9 cellular contexts compared by ENCODE assay signal in genomic region chr9:130681769-130682489, GRCh38. TPM values are rescaled to one million over a fixed set of nuclear protein-coding genes. Genes with fewer than 3 reads are reported as not detected.
DNase-seq lines count a peak whose midpoint lies in the region; ATAC-seq and TF ChIP-seq lines count a peak whose summit lies in the region.
"Had no signal": no experiment of that assay in that cellular context is flagged by ENCODE, and none has a peak within 500 bp of the region (broad histone marks: within the 10 kb centered on the region; RNA-seq: fewer than 3 reads in every experiment).

No MANE protein-coding gene starts in this region.

- H3K9me1 ChIP-seq in IMR-90 (ENCODE audit: insufficient read depth, low read length) = no peaks in the 10 kb centered on the region

- 0% methylated on average over 17 of the region's 45 CpGs; no CpG with 5 or more reads in 1 of the 2 experiments for WGBS in IMR-90 (ENCODE audit: extremely low coverage in 2 of 2, insufficient read length in 1 of 2), 2 experiments

- H2BK20ac ChIP-seq in IMR-90 (ENCODE audit: low read depth, low read length) = no peak overlapping the region

- H3K27me3 Mint-ChIP-seq in activated T-helper 17 cell treated with anti-CD3 and anti-CD28 coated beads, Interleukin-2, amount 50 U/mL, for 72 hours = no peaks in the 10 kb centered on the region

- TF ChIP-seq RAD21 in IMR-90 (IDR thresholded peaks at IDR 0.05; ENCODE audit: low read length) = no peak

- H2BK120ac ChIP-seq in IMR-90 (ENCODE audit: low read depth, low read length) = no peak overlapping the region

- POLR2A ChIA-PET in IMR-90 (lab: Charles Lee; ENCODE audit: unreplicated experiment) = no interaction called here

- 0 out of 2 replicates have a peak overlapping the region, but pooled peaks have one; percentile 8 for H3K14ac ChIP-seq in IMR-90 (replicated peaks; ENCODE audit: low read depth, low read length)

- peak overlapping the region; percentile 89 for H3K4me2 ChIP-seq in IMR-90 (ENCODE audit: low read depth, low read length)

- H2AK9ac ChIP-seq in IMR-90 (replicated peaks; ENCODE audit: low read depth, low read length, poor library complexity) = peak overlapping the region; percentile 90

- H4K5ac ChIP-seq in IMR-90 (ENCODE audit: low read depth, low read length) = no peak overlapping the region

- DNase-seq in GM12865 (ENCODE audit: low read depth) (peak; percentile 29), IMR-90 (no peak), left ventricle myocardium superior (no peak), gastrocnemius medialis (no peak), cerebellar cortex (ENCODE audit: low spot score) (no peak), posterior vena cava (ENCODE audit: low spot score) (no peak)
- no peak for DNase-seq in effector CD4-positive, alpha-beta T cell

- no peak overlapping the region for H4K91ac ChIP-seq in IMR-90 (ENCODE audit: insufficient read depth, low read depth, low read length)

- no peaks in the 10 kb centered on the region for H4K20me1 ChIP-seq in IMR-90 (ENCODE audit: insufficient read depth, low read length)

- H3K56ac ChIP-seq in IMR-90 (ENCODE audit: extremely low read depth, insufficient read depth, low read length) = no peak overlapping the region

- no peak overlapping the region for H2BK5ac ChIP-seq in IMR-90 (ENCODE audit: low read depth, low read length, poor library complexity, severe bottlenecking)

- TF ChIP-seq POLR2A in IMR-90 (IDR thresholded peaks at IDR 0.05; ENCODE audit: low read depth, low read length) (no peak), gastrocnemius medialis (IDR thresholded peaks at IDR 0.05) (peak in 1 of 2 donors; percentile 10)

- intact Hi-C loops in IMR-90 (cut with micrococcal nuclease) = loop anchor here (1.0 to 10.0 kb wide), 4 partner anchors 221 to 575 kb away; no protein-coding TSS in a partner anchor
- intact Hi-C loops in left ventricle myocardium superior (cut with micrococcal nuclease) = loop anchor here (5.0 kb wide), 1 partner anchor 220 kb away; no protein-coding TSS in a partner anchor
- intact Hi-C loops in gastrocnemius medialis (cut with DNase I; ENCODE audit: low total_unique reads) = loop anchor here (1.0 to 2.0 kb wide), 3 partner anchors 31 to 221 kb away; partner anchors contain the start of gene FUBP3
- intact Hi-C loops in posterior vena cava (cut with DNase I) = loop anchor here in 1 of 2 donors (2.0 kb wide), 1 partner anchor 215 kb away; no protein-coding TSS in a partner anchor

- peak overlapping the region; percentile 84 for H3K27ac Mint-ChIP-seq in activated T-helper 17 cell treated with anti-CD3 and anti-CD28 coated beads, Interleukin-2, amount 50 U/mL, for 72 hours

- H3K27me3 ChIP-seq in IMR-90 (ENCODE audit: control insufficient read depth, insufficient read depth, low read length) = peaks cover 19% of the 10 kb centered on the region
- H3K27me3 ChIP-seq in gastrocnemius medialis = no peaks in the 10 kb centered on the region

- dilution Hi-C loops in IMR-90 (cut with HindIII; ENCODE audit: low sequenced_read_pairs, unreplicated experiment) = no loop called here

- no peak overlapping the region for H3K4ac ChIP-seq in IMR-90 (ENCODE audit: low read depth, low read length)

- H3K4me3 ChIP-seq in GM12865 (ENCODE audit: low read depth, low read length) (peak overlapping the region; percentile 73), IMR-90 (ENCODE audit: insufficient read depth, low read depth, low read length) (peak overlapping the region; percentile 41), gastrocnemius medialis (peak overlapping the region; percentile 65 to 88 (median 66))

- peak overlapping the region; percentile 87 for H3K4me3 Mint-ChIP-seq in activated T-helper 17 cell treated with anti-CD3 and anti-CD28 coated beads, Interleukin-2, amount 50 U/mL, for 72 hours

- H2AFZ ChIP-seq in IMR-90 (replicated peaks; ENCODE audit: low read length, poor library complexity) = peak overlapping the region; percentile 96

- ATAC-seq in IMR-90 (ENCODE audit: low read depth) (no peak; the same call in 1 of the 2 replicates), left ventricle myocardium superior (peak; percentile 36), gastrocnemius medialis (peak in 1 of 2 donors; percentile 42)
- peak; percentile 48 for ATAC-seq in activated T-helper 17 cell treated with anti-CD3 and anti-CD28 coated beads, Interleukin-2, amount 50 U/mL, for 72 hours (replicated peaks)

- no TSS peak for BruUV-seq in IMR-90 (replicated peaks; lab: Mats Ljungman, UMichigan)

- H3K36me3 ChIP-seq in IMR-90 (ENCODE audit: control insufficient read depth, insufficient read depth, low read length) (no peaks in the 10 kb centered on the region), gastrocnemius medialis (no peaks in the 10 kb centered on the region)

- H3K23ac ChIP-seq in IMR-90 (ENCODE audit: low read depth, low read length) = no peak overlapping the region

- H3K9me3 Mint-ChIP-seq in activated T-helper 17 cell treated with anti-CD3 and anti-CD28 coated beads, Interleukin-2, amount 50 U/mL, for 72 hours = no peaks in the 10 kb centered on the region

- no peaks in the 10 kb centered on the region for H3K79me1 ChIP-seq in IMR-90 (ENCODE audit: low read depth in 1 of 2, low read length in 2 of 2)

- no peak overlapping the region for H3K9ac ChIP-seq in IMR-90 (ENCODE audit: low read depth, low read length)

- TF ChIP-seq CTCF in GM12865 (IDR thresholded peaks at IDR 0.05; ENCODE audit: insufficient read depth, low read depth, low read length, missing control alignments) (no peak), IMR-90 (conservative IDR thresholded peaks at IDR 0.05; ENCODE audit: low read depth, low read length) (no peak), gastrocnemius medialis (IDR thresholded peaks at IDR 0.05 in 4 of 5, conservative IDR thresholded peaks at IDR 0.05 in 1 of 5) (no peak)

- no peak overlapping the region for H3K27ac ChIP-seq in IMR-90 (ENCODE audit: insufficient read depth, low read length)
- peak overlapping the region in 2 of 4 donors; percentile 57 to 71 for H3K27ac ChIP-seq in gastrocnemius medialis

- H2BK15ac ChIP-seq in IMR-90 (ENCODE audit: low read depth, low read length) = no peak overlapping the region

- H2AK5ac ChIP-seq in IMR-90 (ENCODE audit: low read depth, low read length) = peak overlapping the region; percentile 64; the same call in 1 of the 2 replicates

- H3K4me1 ChIP-seq in IMR-90 (ENCODE audit: control insufficient read depth, insufficient read depth, low read length) (peaks cover 5% of the 10 kb centered on the region), gastrocnemius medialis (peaks cover 6 to 8% of the 10 kb centered on the region in 2 donors)

- no peaks in the 10 kb centered on the region for H3K9me3 ChIP-seq in IMR-90 (ENCODE audit: control insufficient read depth, insufficient read depth, low read length)
- H3K9me3 ChIP-seq in gastrocnemius medialis = no peaks in the 10 kb centered on the region

- H3K36me3 Mint-ChIP-seq in activated T-helper 17 cell treated with anti-CD3 and anti-CD28 coated beads, Interleukin-2, amount 50 U/mL, for 72 hours (ENCODE audit: low read depth) = no peaks in the 10 kb centered on the region

- no peak overlapping the region for H3K18ac ChIP-seq in IMR-90 (ENCODE audit: low read depth, low read length)

- in situ Hi-C loops in IMR-90 (cut with MboI; ENCODE audit: low sequenced_read_pairs) = no loop called here
- in situ Hi-C loops in gastrocnemius medialis (cut with MboI; ENCODE audit: low sequenced_read_pairs in 4 of 4) = no loop called here

- CTCF ChIA-PET in IMR-90 (lab: Yijun Ruan, JAX) = interaction anchor here (0.5 to 1.8 kb wide), 9 partner anchors 8 to 646 kb away, joined by 3 to 7 read pairs (median 3); no protein-coding TSS in a partner anchor

- peak overlapping the region in 1 of 2 experiments; percentile 60; a peak in 1 of 4 replicates for H4K8ac ChIP-seq in IMR-90 (ENCODE audit: low read depth in 2 of 2, low read length in 2 of 2)

- peaks cover 5% of the 10 kb centered on the region for H3K4me1 Mint-ChIP-seq in activated T-helper 17 cell treated with anti-CD3 and anti-CD28 coated beads, Interleukin-2, amount 50 U/mL, for 72 hours

TF ChIP-seq in IMR-90, 13 proteins besides CTCF, POLR2A, EP300 and RAD21:
- no peak for TF ChIP-seq CHD1 (IDR thresholded peaks at IDR 0.05; ENCODE audit: low read depth, low read length)
TF ChIP-seq in IMR-90: peak in this region for 0.

RNA-seq across cellular contexts. Expression of gene EXOSC2, which starts 11.7 kb away (rescaled TPM):
- 47.5 and 48.6 TPM in 2 replicates for total RNA-seq in IMR-90 (2012; rRNA removed)
- polyA plus RNA-seq in IMR-90 (2012; rRNA removed) = 24.7 and 27.0 TPM in 2 replicates
- polyA plus RNA-seq in IMR-90 (2012; cell fraction: cytosol; rRNA removed) = 8.7 and 18.7 TPM in 2 replicates
- polyA plus RNA-seq in IMR-90 (2012; cell fraction: nucleus; rRNA removed; ENCODE audit: low replicate concordance) = 19.3 and 46.1 TPM in 2 replicates
- total RNA-seq in activated T-helper 17 cell treated with anti-CD3 and anti-CD28 coated beads, Interleukin-2, amount 50 U/mL, for 72 hours = 10 to 100 TPM; 66.9 to 89.1 TPM
- total RNA-seq in left ventricle myocardium superior = 12.5 TPM
- total RNA-seq in gastrocnemius medialis = 10 to 100 TPM in 3 of 4 donors, 1 to 10 TPM in 1; 9.3 to 21.7 (median 12.0) TPM
- 10 to 100 TPM; 16.3 to 18.6 TPM for total RNA-seq in posterior vena cava

RNA-seq across cellular contexts. Expression of gene PRDM12, which starts 17.5 kb away (rescaled TPM):
- total RNA-seq in IMR-90 (2012; rRNA removed) (not detected in 2 replicates), left ventricle myocardium superior (not detected), gastrocnemius medialis (not detected), posterior vena cava (not detected)
- polyA plus RNA-seq in IMR-90 (2012; rRNA removed) = not detected in 2 replicates
- 0.01 and 0.04 TPM in 2 replicates for polyA plus RNA-seq in IMR-90 (2012; cell fraction: cytosol; rRNA removed)
- 0.02 TPM in 2 replicates for polyA plus RNA-seq in IMR-90 (2012; cell fraction: nucleus; rRNA removed; ENCODE audit: low replicate concordance)
- total RNA-seq in activated T-helper 17 cell treated with anti-CD3 and anti-CD28 coated beads, Interleukin-2, amount 50 U/mL, for 72 hours = under 1 TPM in 1 of 2 donors, not detected in 1; 0.15 TPM
- total RNA-seq: T-helper 2 cell treated with Interferon-gamma antibody and Interleukin-4, amounts not matched to agents 100 ng/mL and 5 ng/mL, for 36 hours had no signal
